8 cellular contexts compared by ENCODE assay signal in genomic region chr13:31162151-31163008, GRCh38. TPM values are rescaled to one million over a fixed set of nuclear protein-coding genes. Genes with fewer than 3 reads are reported as not detected.
DNase-seq lines count a peak whose midpoint lies in the region; ATAC-seq and TF ChIP-seq lines count a peak whose summit lies in the region.

No MANE protein-coding gene starts in this region.

- peaks cover 23% of the 10 kb centered on the region for H3K36me3 Mint-ChIP-seq in CD8-positive, alpha-beta T cell
- peaks cover 21% of the 10 kb centered on the region for H3K36me3 Mint-ChIP-seq in activated CD4-positive, alpha-beta memory T cell treated with anti-CD3 and anti-CD28 coated beads, Interleukin-2, amount 10 ng/mL, durations not matched to agents 7 days and 5 days (ENCODE audit: low read depth)

- H3K27ac Mint-ChIP-seq in CD8-positive, alpha-beta T cell = peak overlapping the region; percentile 98
- peak overlapping the region; percentile 96 for H3K27ac Mint-ChIP-seq in activated CD4-positive, alpha-beta memory T cell treated with anti-CD3 and anti-CD28 coated beads, Interleukin-2, amount 10 ng/mL, durations not matched to agents 7 days and 5 days

- CTCF ChIA-PET in CD8-positive, alpha-beta T cell (lab: Charles Lee) = no interaction called here
- CTCF ChIA-PET in activated CD4-positive, alpha-beta memory T cell treated with anti-CD3 and anti-CD28 coated beads, Interleukin-2, amount 10 ng/mL, durations not matched to agents 7 days and 5 days (lab: Charles Lee) = interaction anchor here (0.7 to 5.2 kb wide), 2 partner anchors 38 to 72 kb away, joined by 3 to 19 read pairs; partner anchors contain the start of gene B3GLCT

- peak; percentile 83 for ATAC-seq in CD8-positive, alpha-beta T cell
- ATAC-seq in GM19455 (IDR thresholded peaks at IDR 0.05; ENCODE audit: unreplicated experiment) = peak; percentile 81
- peak; percentile 97 to 98 for ATAC-seq in lower lobe of right lung

- no peaks in the 10 kb centered on the region for H3K36me3 ChIP-seq in CD8-positive, alpha-beta T cell (ENCODE audit: insufficient read depth, low read length)
- peaks cover 12% of the 10 kb centered on the region for H3K36me3 ChIP-seq in lower lobe of right lung

- no peaks in the 10 kb centered on the region for H3K27me3 Mint-ChIP-seq in CD8-positive, alpha-beta T cell (ENCODE audit: low read depth)
- no peaks in the 10 kb centered on the region for H3K27me3 Mint-ChIP-seq in activated CD4-positive, alpha-beta memory T cell treated with anti-CD3 and anti-CD28 coated beads, Interleukin-2, amount 10 ng/mL, durations not matched to agents 7 days and 5 days

- H3K27ac ChIP-seq in CD8-positive, alpha-beta T cell (ENCODE audit: low read depth, low read length) = peak overlapping the region; percentile 98
- peak overlapping the region; percentile 87 for H3K27ac ChIP-seq in lower lobe of right lung

- H3K4me3 ChIP-seq in CD8-positive, alpha-beta T cell (ENCODE audit: low read depth, low read length) = peak overlapping the region; percentile 76
- peak overlapping the region; percentile 91 for H3K4me3 ChIP-seq in lower lobe of right lung

- no peaks in the 10 kb centered on the region for H3K9me3 ChIP-seq in CD8-positive, alpha-beta T cell (ENCODE audit: low read length)
- H3K9me3 ChIP-seq in lower lobe of right lung = no peaks in the 10 kb centered on the region

- peaks cover 40% of the 10 kb centered on the region for H3K4me1 Mint-ChIP-seq in CD8-positive, alpha-beta T cell (ENCODE audit: low read depth)
- H3K4me1 Mint-ChIP-seq in activated CD4-positive, alpha-beta memory T cell treated with anti-CD3 and anti-CD28 coated beads, Interleukin-2, amount 10 ng/mL, durations not matched to agents 7 days and 5 days = peaks cover 42% of the 10 kb centered on the region

- H3K27me3 ChIP-seq in CD8-positive, alpha-beta T cell (ENCODE audit: insufficient read depth, low read length) = no peaks in the 10 kb centered on the region
- no peaks in the 10 kb centered on the region for H3K27me3 ChIP-seq in lower lobe of right lung (ENCODE audit: low read depth)

- TF ChIP-seq CTCF in CD8-positive, alpha-beta T cell (IDR thresholded peaks at IDR 0.05) = no peak
- TF ChIP-seq CTCF in lower lobe of right lung (IDR thresholded peaks at IDR 0.05) = no peak

- POLR2A ChIA-PET in CD8-positive, alpha-beta T cell (lab: Charles Lee) = interaction anchor here (0.7 to 1.7 kb wide), 6 partner anchors 10 to 1271 kb away, joined by 3 to 5 read pairs (median 4); partner anchors contain the start of gene B3GLCT
- POLR2A ChIA-PET in activated CD4-positive, alpha-beta memory T cell treated with anti-CD3 and anti-CD28 coated beads, Interleukin-2, amount 10 ng/mL, durations not matched to agents 7 days and 5 days (lab: Charles Lee) = interaction anchor here (0.8 to 2.5 kb wide), 4 partner anchors 9 to 118 kb away, joined by 4 to 15 read pairs (median 6); no protein-coding TSS in a partner anchor

- intact Hi-C loops in CD8-positive, alpha-beta T cell (cut with DNase I, micrococcal nuclease) = loop anchor here (1.0 to 10.0 kb wide), 12 partner anchors 38 to 1372 kb away; partner anchors contain the start of genes KATNAL1 (in 2 of the 2), BRCA2 (in 1 of the 2), N4BP2L1 (in 1 of the 2) and N4BP2L2 (in 1 of the 2)
- intact Hi-C loops in lower lobe of right lung (cut with DNase I) = no loop called here

- DNase-seq in CD8-positive, alpha-beta T cell = peak; percentile 90 to 99 (median 95)
- peak; percentile 90 for DNase-seq in HK-2 (ENCODE audit: unreplicated experiment)
- peak; percentile 96 for DNase-seq in NCI-H82 treated with DMSO at 0.1 percent for 48 hours (lab: John Stamatoyannopoulos, UW; ENCODE audit: unreplicated experiment)
- peak; percentile 97 for DNase-seq in activated CD4-positive, alpha-beta memory T cell treated with anti-CD3 and anti-CD28 coated beads, Interleukin-2, amount 10 ng/mL, durations not matched to agents 7 days and 5 days
- peak; percentile 94 for DNase-seq in effector CD4-positive, alpha-beta T cell
- DNase-seq in lower lobe of right lung = peak; percentile 98
- peak; percentile 86 to 93 (median 91) for DNase-seq in stimulated activated CD4-positive, alpha-beta T cell treated with anti-CD3 and anti-CD28 coated beads, TNF-alpha, amount 100 ng/mL, for 24 hours (ENCODE audit: low read depth in 3 of 3)

- H3K4me3 Mint-ChIP-seq in CD8-positive, alpha-beta T cell = peak overlapping the region; percentile 95
- peak overlapping the region; percentile 94 for H3K4me3 Mint-ChIP-seq in activated CD4-positive, alpha-beta memory T cell treated with anti-CD3 and anti-CD28 coated beads, Interleukin-2, amount 10 ng/mL, durations not matched to agents 7 days and 5 days

- peaks cover 25% of the 10 kb centered on the region for H3K4me1 ChIP-seq in CD8-positive, alpha-beta T cell (ENCODE audit: insufficient read depth, low read length)
- peaks cover 26% of the 10 kb centered on the region for H3K4me1 ChIP-seq in lower lobe of right lung

- no peaks in the 10 kb centered on the region for H3K9me3 Mint-ChIP-seq in CD8-positive, alpha-beta T cell
- no peaks in the 10 kb centered on the region for H3K9me3 Mint-ChIP-seq in activated CD4-positive, alpha-beta memory T cell treated with anti-CD3 and anti-CD28 coated beads, Interleukin-2, amount 10 ng/mL, durations not matched to agents 7 days and 5 days

RNA-seq across cellular contexts. Expression of gene HSPH1, which starts 0.7 kb away (rescaled TPM):
- total RNA-seq in CD8-positive, alpha-beta T cell = 100 to 1,000 TPM; 189 to 199 TPM
- 100 to 1,000 TPM in 1 of 2 experiments, 10 to 100 TPM in 1; 95.4 to 103 TPM for total RNA-seq in activated CD4-positive, alpha-beta memory T cell treated with anti-CD3 and anti-CD28 coated beads, Interleukin-2, amount 10 ng/mL, durations not matched to agents 7 days and 5 days
- 108 TPM for total RNA-seq in lower lobe of right lung

RNA-seq across cellular contexts. Expression of gene B3GLCT, which starts 37.4 kb away (rescaled TPM):
- 1 to 10 TPM; 5.0 TPM for total RNA-seq in CD8-positive, alpha-beta T cell
- total RNA-seq in activated CD4-positive, alpha-beta memory T cell treated with anti-CD3 and anti-CD28 coated beads, Interleukin-2, amount 10 ng/mL, durations not matched to agents 7 days and 5 days = 1 to 10 TPM; 4.6 to 4.7 TPM
- 6.1 TPM for total RNA-seq in lower lobe of right lung

Comparison
In these comparisons a context has a peak if more than half of its experiments do, and no peak if none do; other contexts are left out.
1. Peak in every context shown above with its lines: DNase-seq, ATAC-seq, H3K4me3 ChIP-seq and H3K27ac ChIP-seq.